ENCODE assay signal across 9 cellular contexts in genomic region chr7:75624134-75624832, GRCh38.
DNase-seq lines count a peak whose midpoint lies in the region; ATAC-seq and TF ChIP-seq lines count a peak whose summit lies in the region.
"Had no signal": no experiment of that assay in that cellular context is flagged by ENCODE, and none has a peak within 500 bp of the region (broad histone marks: within the 10 kb centered on the region; RNA-seq: fewer than 3 reads in every experiment).

No MANE protein-coding gene starts in this region.

- intact Hi-C loops in naive thymus-derived CD4-positive, alpha-beta T cell (cut with micrococcal nuclease): no loop called here

- peaks cover 15% of the 10 kb centered on the region for H3K4me1 Mint-ChIP-seq in endothelial cell (ENCODE audit: unreplicated experiment)
- peaks cover 0 to 26% (median 0%) of the 10 kb centered on the region in 7 donors for H3K4me1 Mint-ChIP-seq in naive thymus-derived CD4-positive, alpha-beta T cell
- no peaks in the 10 kb centered on the region for H3K4me1 Mint-ChIP-seq in activated naive CD8-positive, alpha-beta T cell treated with anti-CD3 and anti-CD28 coated beads for 36 hours

- H3K9me2 ChIP-seq in Karpas-422 (replicated peaks; ENCODE audit: insufficient read depth, low read length): no peaks in the 10 kb centered on the region

- H3K79me2 ChIP-seq in Karpas-422 (ENCODE audit: low read length): no peaks in the 10 kb centered on the region

- peaks cover 46% of the 10 kb centered on the region for H3K36me3 Mint-ChIP-seq in endothelial cell (ENCODE audit: low read depth, unreplicated experiment)
- H3K36me3 Mint-ChIP-seq in naive thymus-derived CD4-positive, alpha-beta T cell: peaks cover 0 to 7% (median 5%) of the 10 kb centered on the region in 5 donors
- no peaks in the 10 kb centered on the region for H3K36me3 Mint-ChIP-seq in activated naive CD8-positive, alpha-beta T cell treated with anti-CD3 and anti-CD28 coated beads for 36 hours

- peak overlapping the region; percentile 18 for H3K4me3 Mint-ChIP-seq in endothelial cell (ENCODE audit: unreplicated experiment)
- H3K4me3 Mint-ChIP-seq in naive thymus-derived CD4-positive, alpha-beta T cell: no peak overlapping the region
- no peak overlapping the region for H3K4me3 Mint-ChIP-seq in activated naive CD8-positive, alpha-beta T cell treated with anti-CD3 and anti-CD28 coated beads for 36 hours

- no peak overlapping the region for H3K4me3 ChIP-seq in AG10803 (ENCODE audit: low read length)
- no peak overlapping the region for H3K4me3 ChIP-seq in naive thymus-derived CD4-positive, alpha-beta T cell (ENCODE audit: low read length)
- no peak overlapping the region for H3K4me3 ChIP-seq in Karpas-422 (ENCODE audit: low read length)

- no peaks in the 10 kb centered on the region for H3K9me3 Mint-ChIP-seq in endothelial cell (ENCODE audit: unreplicated experiment)
- H3K9me3 Mint-ChIP-seq in naive thymus-derived CD4-positive, alpha-beta T cell: peaks cover 0 to 35% (median 12%) of the 10 kb centered on the region in 11 donors
- H3K9me3 Mint-ChIP-seq in activated naive CD8-positive, alpha-beta T cell treated with anti-CD3 and anti-CD28 coated beads for 36 hours: peaks cover 4% of the 10 kb centered on the region

- TF ChIP-seq CTCF in AG10803 (conservative IDR thresholded peaks at IDR 0.05; ENCODE audit: low read length) (no peak), endothelial cell (IDR thresholded peaks at IDR 0.05; ENCODE audit: unreplicated experiment) (no peak)

- H3K27ac Mint-ChIP-seq in endothelial cell (ENCODE audit: unreplicated experiment): peak overlapping the region; percentile 27
- H3K27ac Mint-ChIP-seq in naive thymus-derived CD4-positive, alpha-beta T cell: peak overlapping the region in 2 of 9 donors; percentile 6 to 42
- H3K27ac Mint-ChIP-seq in activated naive CD8-positive, alpha-beta T cell treated with anti-CD3 and anti-CD28 coated beads for 36 hours: no peak overlapping the region

- H3K27me3 ChIP-seq in naive thymus-derived CD4-positive, alpha-beta T cell (ENCODE audit: control insufficient read depth in 2 of 2, insufficient read depth in 2 of 2, low read length in 2 of 2): no peaks in the 10 kb centered on the region
- H3K27me3 ChIP-seq in Karpas-422 (ENCODE audit: low read length): no peaks in the 10 kb centered on the region

- H3K27me3 Mint-ChIP-seq in endothelial cell (ENCODE audit: unreplicated experiment): peaks cover 8% of the 10 kb centered on the region
- H3K27me3 Mint-ChIP-seq in naive thymus-derived CD4-positive, alpha-beta T cell: no peaks in the 10 kb centered on the region
- peaks cover 4% of the 10 kb centered on the region for H3K27me3 Mint-ChIP-seq in activated naive CD8-positive, alpha-beta T cell treated with anti-CD3 and anti-CD28 coated beads for 36 hours

- no peak overlapping the region for H3K27ac ChIP-seq in naive thymus-derived CD4-positive, alpha-beta T cell (ENCODE audit: low read depth, low read length)
- no peak overlapping the region for H3K27ac ChIP-seq in Karpas-422 (ENCODE audit: low read length)

- H3K36me3 ChIP-seq in naive thymus-derived CD4-positive, alpha-beta T cell (ENCODE audit: control insufficient read depth in 2 of 3, insufficient read depth in 3 of 3, low read length in 3 of 3): no peaks in the 10 kb centered on the region
- H3K36me3 ChIP-seq in Karpas-422 (ENCODE audit: insufficient read depth, low read length): no peaks in the 10 kb centered on the region

- POLR2A ChIA-PET in naive thymus-derived CD4-positive, alpha-beta T cell (lab: Charles Lee): interaction anchor here (0.5 kb wide), 1 partner anchor 1769 kb away, joined by 3 read pairs; no protein-coding TSS in a partner anchor

- no peak overlapping the region for H3K4me2 ChIP-seq in Karpas-422 (ENCODE audit: low read depth, low read length, poor library complexity, severe bottlenecking)

- no peak overlapping the region for H3K9ac ChIP-seq in Karpas-422 (ENCODE audit: low read length)

- CTCF ChIA-PET in naive thymus-derived CD4-positive, alpha-beta T cell (lab: Charles Lee): interaction anchor here (0.7 kb wide), 1 partner anchor 24 kb away, joined by 4 read pairs; no protein-coding TSS in a partner anchor

- no peaks in the 10 kb centered on the region for H4K20me1 ChIP-seq in Karpas-422 (ENCODE audit: insufficient read depth, low read depth, low read length)

- ATAC-seq in naive thymus-derived CD4-positive, alpha-beta T cell: peak; percentile 70
- ATAC-seq in HG03521 (IDR thresholded peaks at IDR 0.05; ENCODE audit: unreplicated experiment) (no peak), HG03135 (IDR thresholded peaks at IDR 0.05; ENCODE audit: unreplicated experiment) (no peak)

- DNase-seq in AG10803 (ENCODE audit: low read depth) (peak; percentile 75), NOMO-1 (lab: John Stamatoyannopoulos, UW; ENCODE audit: unreplicated experiment in 2 of 2) (peak; percentile 97 to 100), endothelial cell (ENCODE audit: low spot score) (no peak), Karpas-422 (no peak)
- no peak for DNase-seq in naive thymus-derived CD4-positive, alpha-beta T cell
- DNase-seq in activated naive CD8-positive, alpha-beta T cell treated with anti-CD3 and anti-CD28 coated beads for 36 hours: no peak
- DNase-seq: Calu3 had no signal

- no peak overlapping the region for H2AFZ ChIP-seq in Karpas-422 (ENCODE audit: low read length)

- peaks cover 0 to 3% of the 10 kb centered on the region in 2 donors for H3K4me1 ChIP-seq in naive thymus-derived CD4-positive, alpha-beta T cell (ENCODE audit: control insufficient read depth in 2 of 2, insufficient read depth in 2 of 2, low read length in 2 of 2)
- peaks cover 7% of the 10 kb centered on the region for H3K4me1 ChIP-seq in Karpas-422 (ENCODE audit: low read length)

- peaks cover 0 to 6% (median 0%) of the 10 kb centered on the region in 3 experiments for H3K9me3 ChIP-seq in naive thymus-derived CD4-positive, alpha-beta T cell (ENCODE audit: control insufficient read depth in 2 of 3, low read length in 3 of 3)
- H3K9me3 ChIP-seq in Karpas-422 (ENCODE audit: low read length): no peaks in the 10 kb centered on the region

Comparison
In these comparisons a context has a peak if more than half of its experiments do, and no peak if none do; other contexts are left out.
1. DNase-seq: peak in AG10803 (single experiment) and NOMO-1 (2 of 2); none in endothelial cell (single experiment), naive thymus-derived CD4-positive, alpha-beta T cell (0 of 9), Karpas-422 (single experiment) and activated naive CD8-positive, alpha-beta T cell treated with anti-CD3 and anti-CD28 coated beads for 36 hours (single experiment).